10 cellular contexts compared by ENCODE assay signal in the genomic region with DNA sequence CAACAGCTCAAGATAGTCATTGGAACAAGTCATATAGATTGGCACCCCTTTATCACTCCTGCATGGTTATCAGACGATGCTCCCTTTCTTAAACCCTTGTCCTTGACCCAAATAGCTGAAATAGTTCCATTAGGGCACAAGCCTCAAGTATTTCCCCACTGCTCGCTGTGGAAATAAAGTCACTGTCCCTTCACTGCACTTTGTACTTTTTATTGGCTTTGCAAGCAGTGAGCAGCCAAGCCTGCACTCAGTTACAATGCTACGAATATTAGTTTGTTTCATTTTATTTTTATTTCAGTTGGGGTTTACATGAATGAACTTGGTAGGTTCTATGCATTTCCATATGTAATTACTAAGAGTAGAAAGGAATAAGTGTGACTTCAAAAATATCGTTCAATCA.
"Had no signal": no experiment of that assay in that cellular context is flagged by ENCODE, and none has a peak within 500 bp of the region (broad histone marks: within the 10 kb centered on the region; RNA-seq: fewer than 3 reads in every experiment).

No MANE protein-coding gene starts in this region.

- H3K4me1 ChIP-seq: HAP-1 had no signal

- H3K27ac ChIP-seq: GM23248, HL-60 had no signal

- H3K36me3 ChIP-seq: HAP-1 had no signal

- ATAC-seq: HCT116, K562 had no signal

- H3K4me3 ChIP-seq: GM23248, HAP-1, K562 had no signal

- H3K9me3 ChIP-seq: HAP-1 had no signal

- H3K9ac ChIP-seq: GM23248 had no signal

- DNase-seq: GM23248, GOT3, H7, HFFc6, IMR-90, KG1 had no signal

- H2AFZ ChIP-seq: GM23248 had no signal

- FAIRE-seq: K562 had no signal
